ENCODE assay signal across 12 cellular contexts in the genomic region with DNA sequence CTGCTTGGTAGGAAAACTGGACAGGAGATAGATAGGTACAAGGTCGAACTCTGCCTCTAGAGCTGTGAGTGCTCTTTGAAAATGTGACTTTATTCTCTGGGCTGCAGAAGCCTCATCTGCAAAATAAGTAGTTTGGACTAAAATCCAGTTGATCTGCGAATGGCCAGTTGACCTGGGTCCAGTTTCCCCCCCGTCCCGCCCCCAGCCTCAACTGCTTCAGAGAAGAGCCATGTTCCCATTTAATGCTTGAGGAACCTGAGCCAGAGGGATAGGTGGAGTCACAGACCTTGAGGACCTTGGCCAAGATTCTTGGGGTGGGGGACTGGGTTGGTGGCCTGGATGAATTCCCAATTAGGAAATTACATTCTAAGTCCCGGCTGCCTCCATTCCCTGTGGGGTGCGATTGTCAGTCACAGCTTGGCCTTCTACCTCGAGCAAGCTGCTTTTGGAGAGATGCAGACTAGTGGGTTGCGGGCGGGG. TPM values are rescaled to one million over a fixed set of nuclear protein-coding genes. Genes with fewer than 3 reads are reported as not detected.
DNase-seq lines count a peak whose midpoint lies in the region; ATAC-seq, FAIRE-seq and TF ChIP-seq lines count a peak whose summit lies in the region.
"Had no signal": no experiment of that assay in that cellular context is flagged by ENCODE, and none has a peak within 500 bp of the region (broad histone marks: within the 10 kb centered on the region; RNA-seq: fewer than 3 reads in every experiment).

No MANE protein-coding gene starts in this region.

- peak overlapping the region; percentile 82 for H3K4me3 Mint-ChIP-seq in endothelial cell (ENCODE audit: unreplicated experiment)
- H3K4me3 Mint-ChIP-seq in naive thymus-derived CD8-positive, alpha-beta T cell, result peak overlapping the region in 9 of 10 donors; percentile 43 to 85 (median 73)

- no peak for ATAC-seq in naive thymus-derived CD8-positive, alpha-beta T cell
- ATAC-seq in GM18520 (IDR thresholded peaks at IDR 0.05; ENCODE audit: unreplicated experiment) (no peak), GM18517 (IDR thresholded peaks at IDR 0.05; ENCODE audit: unreplicated experiment) (no peak)

- H3K27ac Mint-ChIP-seq in endothelial cell (ENCODE audit: unreplicated experiment), result peak overlapping the region; percentile 48
- H3K27ac Mint-ChIP-seq in naive thymus-derived CD8-positive, alpha-beta T cell, result peak overlapping the region in 1 of 10 donors; percentile 7

- TF ChIP-seq CTCF in 22Rv1 (IDR thresholded peaks at IDR 0.05) (no peak), endothelial cell (IDR thresholded peaks at IDR 0.05; ENCODE audit: unreplicated experiment) (no peak)

- peaks cover 13% of the 10 kb centered on the region for H3K4me1 Mint-ChIP-seq in endothelial cell (ENCODE audit: unreplicated experiment)
- H3K4me1 Mint-ChIP-seq in naive thymus-derived CD8-positive, alpha-beta T cell, result peaks cover 11 to 21% (median 14%) of the 10 kb centered on the region in 4 donors

- FAIRE-seq in HTR-8/SVneo (lab: Jason Lieb, UNC), result peak; percentile 31
- FAIRE-seq: GM18507 had no signal

- H3K36me3 Mint-ChIP-seq in endothelial cell (ENCODE audit: low read depth, unreplicated experiment), result no peaks in the 10 kb centered on the region
- H3K36me3 Mint-ChIP-seq in naive thymus-derived CD8-positive, alpha-beta T cell, result no peaks in the 10 kb centered on the region

- no peaks in the 10 kb centered on the region for H3K9me3 Mint-ChIP-seq in endothelial cell (ENCODE audit: unreplicated experiment)
- H3K9me3 Mint-ChIP-seq in naive thymus-derived CD8-positive, alpha-beta T cell, result no peaks in the 10 kb centered on the region

- DNase-seq in HTR-8/SVneo (ENCODE audit: insufficient read length, low spot score), result no peak
- no peak for DNase-seq in endothelial cell (ENCODE audit: low spot score)
- peak in 1 of 10 donors; percentile 45 for DNase-seq in naive thymus-derived CD8-positive, alpha-beta T cell
- no peak for DNase-seq in occipital lobe (lab: John Stamatoyannopoulos, UW)
- DNase-seq in kidney glomerular epithelial cell (lab: John Stamatoyannopoulos, UW), result no peak
- DNase-seq: activated CD4-positive, alpha-beta T cell treated with anti-CD3 and anti-CD28 coated beads for 48 hours; activated effector memory CD4-positive, alpha-beta T cell treated with Interleukin-2 at 50 U/mL for 16 hours; caudate nucleus had no signal

- peaks cover 14% of the 10 kb centered on the region for H3K27me3 Mint-ChIP-seq in endothelial cell (ENCODE audit: unreplicated experiment)
- peaks cover 7 to 36% (median 22%) of the 10 kb centered on the region in 5 donors for H3K27me3 Mint-ChIP-seq in naive thymus-derived CD8-positive, alpha-beta T cell

- H3K27ac ChIP-seq in 22Rv1, result peak overlapping the region; percentile 88; the same call in 1 of the 2 replicates

- POLR2A ChIA-PET in naive thymus-derived CD8-positive, alpha-beta T cell (lab: Charles Lee), result no interaction called here

RNA-seq across cellular contexts. Expression of a gene that starts 14.1 kb away (rescaled TPM):
- 0.23 TPM for total RNA-seq in endothelial cell (ENCODE audit: unreplicated experiment)
- total RNA-seq in naive thymus-derived CD8-positive, alpha-beta T cell, result under 1 TPM in 1 of 2 experiments, not detected in 1; 0.13 TPM
- polyA plus RNA-seq in naive thymus-derived CD8-positive, alpha-beta T cell, result not detected
- total RNA-seq in occipital lobe, result 0.47 TPM

RNA-seq across cellular contexts. Expression of a gene that starts 38.5 kb away (rescaled TPM):
- 1.1 TPM for total RNA-seq in endothelial cell (ENCODE audit: unreplicated experiment)
- total RNA-seq in naive thymus-derived CD8-positive, alpha-beta T cell, result not detected
- polyA plus RNA-seq in naive thymus-derived CD8-positive, alpha-beta T cell, result not detected
- not detected for total RNA-seq in occipital lobe
